Comparison of ENCODE assay signal across 17 cellular contexts in genomic region chr3:161403251-161403650, GRCh38. TPM values are rescaled to one million over a fixed set of nuclear protein-coding genes. Genes with fewer than 3 reads are reported as not detected.
A peak's percentile ranks its signal among the peaks of the same experiment; 100 is the strongest.
DNase-seq lines count a peak whose midpoint lies in the region; ATAC-seq, FAIRE-seq and TF ChIP-seq lines count a peak whose summit lies in the region.
"Had no signal": no experiment of that assay in that cellular context is flagged by ENCODE, and none has a peak within 500 bp of the region (broad histone marks: within the 10 kb centered on the region; RNA-seq: fewer than 3 reads in every experiment).

No MANE protein-coding gene starts in this region.

- peaks cover 24% of the 10 kb centered on the region for H3K9me3 Mint-ChIP-seq in WTC11
- H3K9me3 Mint-ChIP-seq: CD4-positive, alpha-beta T cell had no signal

- H3K36me3 ChIP-seq in brain microvascular endothelial cell (replicated peaks): no peaks in the 10 kb centered on the region
- H3K36me3 ChIP-seq in MG63: no peaks in the 10 kb centered on the region

- DNase-seq in ELR (ENCODE audit: low read depth) (peak; percentile 44), RPMI7951 (ENCODE audit: low read depth) (peak; percentile 36), brain microvascular endothelial cell (peak; percentile 25), MG63 (no peak), WTC11 (ENCODE audit: low spot score) (no peak), HuH-7.5 (ENCODE audit: low spot score) (no peak)
- DNase-seq: CD4-positive, alpha-beta T cell; DMS79; H9; NCI-H1048; NCI-H1694; NCI-H2107; NCI-H69 had no signal

- no peaks in the 10 kb centered on the region; the same call in 1 of the 2 replicates for H3K9me3 ChIP-seq in MG63

- peaks cover 14% of the 10 kb centered on the region; the same call in 1 of the 2 replicates for H3K4me1 Mint-ChIP-seq in WTC11
- H3K4me1 Mint-ChIP-seq: B cell had no signal

- H3K27me3 ChIP-seq in brain microvascular endothelial cell (replicated peaks) (no peaks in the 10 kb centered on the region), MG63 (no peaks in the 10 kb centered on the region)

- POLR2A ChIA-PET in WTC11 (lab: Charles Lee): no interaction called here

- no peak overlapping the region for H3K27ac ChIP-seq in brain microvascular endothelial cell
- H3K27ac ChIP-seq: SK-N-MC had no signal

- CTCF ChIA-PET in WTC11 (lab: Charles Lee): no interaction called here

- no peak overlapping the region for H3K27ac Mint-ChIP-seq in WTC11
- H3K27ac Mint-ChIP-seq: B cell; CD4-positive, alpha-beta T cell; H9 had no signal

- peak; percentile 61 for FAIRE-seq in islet of Langerhans (lab: Jason Lieb, UNC)

- no peak overlapping the region for H3K4me3 ChIP-seq in brain microvascular endothelial cell (ENCODE audit: low read depth, low read length)
- no peak overlapping the region for H3K4me3 ChIP-seq in MG63
- H3K4me3 ChIP-seq: SK-N-MC had no signal

- no peak overlapping the region for H3K4me3 Mint-ChIP-seq in WTC11
- H3K4me3 Mint-ChIP-seq: B cell; CD4-positive, alpha-beta T cell; H9 had no signal

- in situ Hi-C loops in brain microvascular endothelial cell (cut with HindIII; ENCODE audit: low pct_ligation_motif_present, low sequenced_read_pairs): no loop called here

- peaks cover 4% of the 10 kb centered on the region; the same call in 1 of the 2 replicates for H3K36me3 Mint-ChIP-seq in WTC11

- ATAC-seq in WTC11: no peak
- ATAC-seq: Right ventricle myocardium inferior had no signal

- TF ChIP-seq CTCF in brain microvascular endothelial cell (IDR thresholded peaks at IDR 0.05; ENCODE audit: low read depth, low read length, missing control alignments): no peak
- no peak for TF ChIP-seq CTCF in WTC11 (IDR thresholded peaks at IDR 0.05)

- no peaks in the 10 kb centered on the region for H3K27me3 Mint-ChIP-seq in WTC11 (ENCODE audit: low read depth)
- H3K27me3 Mint-ChIP-seq: CD4-positive, alpha-beta T cell had no signal

TF ChIP-seq in WTC11, 78 proteins besides CTCF, POLR2A, EP300 and RAD21:
- TF ChIP-seq ATF3 (CRISPR knock-in tag; conservative IDR thresholded peaks at IDR 0.05) (no peak), GRHL2 (CRISPR knock-in tag; IDR thresholded peaks at IDR 0.05; ENCODE audit: insufficient replicate concordance, severe bottlenecking) (no peak), ERG (CRISPR knock-in tag; IDR thresholded peaks at IDR 0.05) (no peak), PRDM15 (CRISPR knock-in tag; IDR thresholded peaks at IDR 0.05) (no peak), SP1 (CRISPR knock-in tag; conservative IDR thresholded peaks at IDR 0.05) (no peak), NFYB (CRISPR knock-in tag; conservative IDR thresholded peaks at IDR 0.05; ENCODE audit: low read depth) (no peak), ZSCAN18 (CRISPR knock-in tag; IDR thresholded peaks at IDR 0.05) (no peak)
TF ChIP-seq in WTC11: peak in this region for 0.

RNA-seq across cellular contexts. Expression of gene SPTSSB, which starts 31.9 kb away (rescaled TPM):
- not detected in 2 replicates for total RNA-seq in RPMI7951 (2014; rRNA removed; shearing (Covaris generic))
- not detected in 2 replicates for total RNA-seq in MG63 (2014; rRNA removed; shearing (Covaris generic); ENCODE audit: low replicate concordance)
- 14.1 to 17.8 TPM (median 15.7 TPM) in 3 replicates for total RNA-seq in WTC11 (2021)
- total RNA-seq: B cell had no signal

Comparison
In these comparisons a context has a peak if more than half of its experiments do, and no peak if none do; other contexts are left out.
1. DNase-seq: peak in ELR (single experiment), RPMI7951 (single experiment) and brain microvascular endothelial cell (single experiment); none in MG63 (single experiment), WTC11 (single experiment) and HuH-7.5 (single experiment).
2. RNA of gene SPTSSB, which starts 31.9 kb away (total RNA-seq): 14.1 to 17.8 TPM in WTC11; not detected in RPMI7951 and not detected in MG63; every median in the first group is over 10 times any median in the second.